38 cellular contexts compared by ENCODE assay signal in the genomic region with DNA sequence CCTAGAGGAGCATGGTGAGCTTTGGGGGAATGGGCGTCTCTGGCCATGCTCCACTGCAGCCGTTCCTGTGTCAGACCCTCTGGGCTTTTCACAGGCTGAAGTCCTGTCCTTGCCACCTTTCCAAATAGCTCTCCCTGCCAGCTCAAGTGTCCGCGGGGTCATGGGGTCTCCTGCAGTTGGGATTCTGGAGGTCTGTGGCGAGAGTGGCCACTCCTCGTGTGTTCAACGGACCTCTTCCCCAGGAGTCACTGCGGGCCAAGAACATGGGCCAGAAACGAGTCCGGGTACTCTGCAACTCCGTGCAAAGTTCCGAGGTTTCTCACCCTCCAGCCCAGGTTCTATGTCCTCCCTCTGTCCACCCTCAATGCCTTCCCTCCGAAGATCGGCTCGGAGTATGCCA. TPM values are rescaled to one million over a fixed set of nuclear protein-coding genes. Genes with fewer than 3 reads are reported as not detected.
"Had no signal": no experiment of that assay in that cellular context is flagged by ENCODE, and none has a peak within 500 bp of the region (broad histone marks: within the 10 kb centered on the region; RNA-seq: fewer than 3 reads in every experiment).

No MANE protein-coding gene starts in this region.

- H3K9me3 ChIP-seq: MG63 had no signal

- H3K36me3 ChIP-seq: MG63 had no signal

- H3K27me3 ChIP-seq: MG63 had no signal

- H3K4me3 ChIP-seq: MG63 had no signal

- DNase-seq: Karpas-422, Kasumi-1, MG63, MM.1S, MV-4-11, NCI-H1048, NCI-H1092, NCI-H1092 treated with DMSO at 0.1 percent for 48 hours, NCI-H1105, NCI-H1105 treated with DMSO at 0.1 percent for 48 hours, NCI-H1417, NCI-H1417 treated with DMSO at 0.1 percent for 48 hours, NCI-H1436, NCI-H1436 treated with DMSO at 0.1 percent for 48 hours, NCI-H146, NCI-H1694, NCI-H1694 treated with DMSO at 0.1 percent for 48 hours, NCI-H187, NCI-H187 treated with DMSO at 0.1 percent for 48 hours, NCI-H1930, NCI-H2029, NCI-H2029 treated with DMSO at 0.1 percent for 48 hours, NCI-H2081, NCI-H2081 treated with DMSO at 0.1 percent for 48 hours, NCI-H2107, NCI-H2171, NCI-H2171 treated with DMSO at 0.1 percent for 48 hours, NCI-H2227 treated with DMSO at 0.1 percent for 48 hours, NCI-H226, NCI-H345, NCI-H446, NCI-H446 treated with DMSO at 0.1 percent for 48 hours, NCI-H510A, NCI-H510A treated with DMSO at 0.1 percent for 48 hours had no signal

RNA-seq across cellular contexts. Expression of a gene that starts 4.7 kb away (rescaled TPM):
- total RNA-seq: LHCN-M2, M059J, MCF 10A, NCI-H460 had no signal

RNA-seq across cellular contexts. Expression of a gene that starts 16.8 kb away (rescaled TPM):
- total RNA-seq: LHCN-M2, M059J, MCF 10A, NCI-H460 had no signal

RNA-seq across cellular contexts. Expression of a gene that starts 25.4 kb away (rescaled TPM):
- total RNA-seq: LHCN-M2, M059J, MCF 10A, NCI-H460 had no signal

RNA-seq across cellular contexts. Expression of a gene that starts 37.5 kb away (rescaled TPM):
- total RNA-seq: LHCN-M2, M059J, MCF 10A, NCI-H460 had no signal
